ENCODE assay signal across 15 cellular contexts in the genomic region with DNA sequence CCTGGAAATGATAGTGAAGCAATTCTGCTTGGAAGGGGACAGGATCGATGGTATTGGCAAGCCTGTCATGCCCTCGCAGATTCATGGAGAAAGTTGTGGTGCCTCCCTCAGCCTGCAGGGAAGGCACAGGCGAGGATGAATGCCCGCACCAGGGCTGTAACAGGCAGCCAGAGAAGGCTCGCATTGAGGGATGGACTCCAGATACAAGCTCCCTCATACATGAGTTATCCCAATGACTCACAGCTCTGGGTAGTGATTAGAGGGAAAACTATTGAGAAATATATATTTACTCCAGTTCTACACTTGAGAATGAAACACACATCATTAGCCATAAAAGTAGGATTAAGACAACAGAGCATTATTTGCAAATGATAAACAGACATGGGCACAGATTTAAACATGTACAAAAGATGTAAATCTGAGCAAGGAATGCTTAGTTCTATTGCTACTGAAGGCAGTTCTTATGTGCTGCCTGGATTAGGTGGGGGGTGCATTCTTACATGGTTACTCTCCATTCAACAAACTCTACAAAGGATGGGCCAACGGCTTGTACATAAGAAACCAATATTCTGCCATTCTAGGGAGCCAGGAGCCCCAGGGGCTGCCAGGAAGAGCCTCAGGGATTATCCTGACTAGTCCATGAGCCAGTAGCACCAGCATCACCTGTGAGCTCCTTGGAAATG.
DNase-seq lines count a peak whose midpoint lies in the region; ATAC-seq and TF ChIP-seq lines count a peak whose summit lies in the region.
"Had no signal": no experiment of that assay in that cellular context is flagged by ENCODE, and none has a peak within 500 bp of the region (broad histone marks: within the 10 kb centered on the region; RNA-seq: fewer than 3 reads in every experiment).

No MANE protein-coding gene starts in this region.

- H3K27ac ChIP-seq in aorta (ENCODE audit: low read depth in 1 of 2, low read length in 2 of 2) (no peak overlapping the region), prostate gland (no peak overlapping the region)
- H3K27ac ChIP-seq: ovary, testis had no signal

- H3K4me1 ChIP-seq in aorta (ENCODE audit: control insufficient read depth in 1 of 2, insufficient read depth in 2 of 2, low read length in 2 of 2) (no peaks in the 10 kb centered on the region), prostate gland (replicated peaks) (no peaks in the 10 kb centered on the region)
- H3K4me1 ChIP-seq: testis had no signal

- no peak for TF ChIP-seq CTCF in fibroblast of villous mesenchyme (IDR thresholded peaks at IDR 0.05; ENCODE audit: insufficient read depth, low read depth, low read length)
- TF ChIP-seq CTCF in prostate gland (IDR thresholded peaks at IDR 0.05), result no peak

- H3K36me3 ChIP-seq in aorta (ENCODE audit: control insufficient read depth in 1 of 2, insufficient read depth in 2 of 2, low read length in 1 of 2) (no peaks in the 10 kb centered on the region), prostate gland (no peaks in the 10 kb centered on the region)
- H3K36me3 ChIP-seq: ovary had no signal

- H3K9me3 ChIP-seq in aorta (ENCODE audit: control insufficient read depth, low read length) (no peaks in the 10 kb centered on the region), prostate gland (no peaks in the 10 kb centered on the region)
- H3K9me3 ChIP-seq: ovary, testis had no signal

- peak; percentile 75 for DNase-seq in GM04503 (ENCODE audit: low read depth)
- peak; percentile 6 to 8 for DNase-seq in SW 1271 (lab: John Stamatoyannopoulos, UW)
- DNase-seq in fibroblast of villous mesenchyme (ENCODE audit: low read depth), result peak; percentile 24
- DNase-seq in aorta, result no peak
- no peak for DNase-seq in prostate gland (ENCODE audit: low spot score)
- DNase-seq in HuH-7.5 (ENCODE audit: low spot score), result no peak
- no peak for DNase-seq in NOMO-1 treated with DMSO at 0.1 percent for 48 hours (lab: John Stamatoyannopoulos, UW; ENCODE audit: unreplicated experiment)
- DNase-seq: activated B cell treated with CpG ODN at 0.5 μM for 24 hours; CD4-positive, alpha-beta memory T cell; H7; NCI-H345; ovary; Right ventricle myocardium superior; testis had no signal

- no peaks in the 10 kb centered on the region for H3K27me3 ChIP-seq in aorta (ENCODE audit: control insufficient read depth in 1 of 2, insufficient read depth in 2 of 2, low read length in 1 of 2)
- H3K27me3 ChIP-seq in prostate gland (replicated peaks; ENCODE audit: insufficient read depth), result no peaks in the 10 kb centered on the region
- H3K27me3 ChIP-seq: ovary, testis had no signal

- ATAC-seq in aorta (ENCODE audit: low FRiP score), result peak; percentile 34

- 81 to 87% methylated on average over 6 of the region's 6 CpGs for WGBS in aorta, 2 donors
- WGBS in prostate gland, result 86% methylated on average over 6 of the region's 6 CpGs

- TF ChIP-seq POLR2A in prostate gland (IDR thresholded peaks at IDR 0.05), result no peak

- intact Hi-C loops in aorta (cut with DNase I) (no loop called here), prostate gland (cut with DNase I) (no loop called here)

- H3K4me3 ChIP-seq in fibroblast of villous mesenchyme (ENCODE audit: low read depth, low read length), result no peak overlapping the region
- H3K4me3 ChIP-seq in aorta (ENCODE audit: low read length in 2 of 2), result no peak overlapping the region
- no peak overlapping the region for H3K4me3 ChIP-seq in prostate gland
- H3K4me3 ChIP-seq: ovary, skin epidermis, testis had no signal

Comparison
In these comparisons a context has a peak if more than half of its experiments do, and no peak if none do; other contexts are left out.
1. DNase-seq: peak in GM04503 (single experiment), SW 1271 (2 of 2) and fibroblast of villous mesenchyme (single experiment); none in aorta (0 of 2), prostate gland (single experiment), HuH-7.5 (single experiment) and NOMO-1 treated with DMSO at 0.1 percent for 48 hours (single experiment).